ENCODE assay signal across 8 cellular contexts in the genomic region with DNA sequence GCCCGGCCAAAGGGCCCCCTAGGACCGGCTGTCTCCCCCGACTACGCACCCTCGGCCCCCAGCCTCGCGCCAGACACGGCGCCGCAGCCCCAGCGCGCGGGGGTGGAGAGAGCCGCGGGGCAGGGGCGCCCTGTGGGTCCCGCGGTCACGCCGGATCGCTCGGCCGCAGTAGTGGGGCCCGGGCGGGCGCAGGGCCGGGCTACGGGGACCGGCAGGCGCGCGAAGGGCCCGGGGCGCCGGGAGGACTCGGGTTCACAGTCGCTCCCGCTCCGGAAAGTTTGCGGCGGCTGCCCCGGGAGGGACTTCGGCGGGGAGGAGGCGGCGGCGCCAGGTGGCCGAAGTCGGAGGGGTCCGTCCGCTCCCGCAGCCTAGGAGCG. TPM values are rescaled to one million over a fixed set of nuclear protein-coding genes. Genes with fewer than 3 reads are reported as not detected.
DNase-seq lines count a peak whose midpoint lies in the region; ATAC-seq and TF ChIP-seq lines count a peak whose summit lies in the region.

No MANE protein-coding gene starts in this region.

- peaks cover 7% of the 10 kb centered on the region for H3K9me3 Mint-ChIP-seq in osteocyte (ENCODE audit: unreplicated experiment)

- ATAC-seq in T-helper 17 cell (peak; percentile 50), GM21526 (IDR thresholded peaks at IDR 0.05; ENCODE audit: low FRiP score, unreplicated experiment) (no peak), HG02840 (IDR thresholded peaks at IDR 0.05; ENCODE audit: low FRiP score, unreplicated experiment) (no peak)

- H3K36me3 Mint-ChIP-seq in T-helper 17 cell (ENCODE audit: low read depth) (peaks cover 9% of the 10 kb centered on the region), osteocyte (ENCODE audit: unreplicated experiment) (no peaks in the 10 kb centered on the region)

- no peaks in the 10 kb centered on the region for H3K9me3 ChIP-seq in T-helper 17 cell (ENCODE audit: control insufficient read depth, low read length, poor library complexity, severe bottlenecking)

- peaks cover 59% of the 10 kb centered on the region for H3K27me3 Mint-ChIP-seq in T-helper 17 cell
- no peaks in the 10 kb centered on the region for H3K27me3 Mint-ChIP-seq in osteocyte (ENCODE audit: unreplicated experiment)

- TF ChIP-seq CTCF in GM10266 (IDR thresholded peaks at IDR 0.05; ENCODE audit: control insufficient read depth, insufficient read depth, low read depth, missing control alignments) (no peak), foreskin fibroblast (IDR thresholded peaks at IDR 0.05; ENCODE audit: low read depth, low read length) (no peak), osteocyte (IDR thresholded peaks at IDR 0.05) (no peak)

- H3K4me1 Mint-ChIP-seq in T-helper 17 cell (peaks cover 11% of the 10 kb centered on the region), osteocyte (ENCODE audit: unreplicated experiment) (peaks cover 10% of the 10 kb centered on the region)

- H3K4me3 Mint-ChIP-seq in T-helper 17 cell: peak overlapping the region; percentile 87
- H3K4me3 Mint-ChIP-seq in osteocyte (ENCODE audit: unreplicated experiment): peak overlapping the region; percentile 73

- DNase-seq in GM10266 (ENCODE audit: extremely low spot score): peak; percentile 47
- DNase-seq in T-helper 17 cell: no peak
- DNase-seq in foreskin fibroblast: peak in 1 of 2 donors; percentile 37
- no peak for DNase-seq in osteocyte (ENCODE audit: extremely low spot score, unreplicated experiment)
- DNase-seq in midbrain (lab: John Stamatoyannopoulos, UW): no peak
- no peak for DNase-seq in C1 segment of cervical spinal cord (lab: John Stamatoyannopoulos, UW)

- peak overlapping the region; percentile 61 to 68 for H3K4me3 ChIP-seq in foreskin fibroblast (ENCODE audit: low read depth in 1 of 2, low read length in 2 of 2)

- H3K27ac Mint-ChIP-seq in T-helper 17 cell (no peak overlapping the region), osteocyte (ENCODE audit: unreplicated experiment) (peak overlapping the region; percentile 8)

RNA-seq across cellular contexts. Expression of gene ZNF669, which starts 7.1 kb away (rescaled TPM):
- 10 to 100 TPM in 1 of 2 donors, 1 to 10 TPM in 1; 8.4 to 11.6 TPM for total RNA-seq in T-helper 17 cell
- total RNA-seq in osteocyte: 10.0 and 11.4 TPM in 2 replicates

RNA-seq across cellular contexts. Expression of gene ZNF670, which starts 32.6 kb away (rescaled TPM):
- total RNA-seq in T-helper 17 cell: under 1 TPM; 0.26 to 0.40 TPM
- 3.3 TPM in 2 replicates for total RNA-seq in osteocyte
